Comparison of ENCODE assay signal across 8 cellular contexts in genomic region chr7:92448185-92448747, GRCh38. TPM values are rescaled to one million over a fixed set of nuclear protein-coding genes. Genes with fewer than 3 reads are reported as not detected.
DNase-seq lines count a peak whose midpoint lies in the region; ATAC-seq and TF ChIP-seq lines count a peak whose summit lies in the region.

No MANE protein-coding gene starts in this region.

- TF ChIP-seq POLR2A in sigmoid colon (IDR thresholded peaks at IDR 0.05), result no peak

- peaks cover 8% of the 10 kb centered on the region; the same call in 1 of the 2 replicates for H3F3A ChIP-seq in GM23338 (replicated peaks; ENCODE audit: low read depth)
- peaks cover 22% of the 10 kb centered on the region for H3F3A ChIP-seq in SU-DHL-6 (ENCODE audit: insufficient read depth)

- H3K36me3 ChIP-seq in GM23338 (ENCODE audit: insufficient read depth) (peaks cover 29% of the 10 kb centered on the region), Karpas-422 (ENCODE audit: insufficient read depth, low read length) (peaks cover 18% of the 10 kb centered on the region), SU-DHL-6 (ENCODE audit: low read length) (peaks cover 12% of the 10 kb centered on the region; the same call in 1 of the 2 replicates), sigmoid colon (peaks cover 6 to 36% (median 17%) of the 10 kb centered on the region in 4 donors)

- peaks cover 9% of the 10 kb centered on the region for H3K4me1 Mint-ChIP-seq in GM23338

- H3K4me3 ChIP-seq in GM23338 (peak overlapping the region; percentile 60), Karpas-422 (ENCODE audit: low read length) (peak overlapping the region; percentile 95), SU-DHL-6 (ENCODE audit: insufficient read depth, low read length, poor library complexity, severe bottlenecking) (peak overlapping the region; percentile 89), sigmoid colon (peak overlapping the region; percentile 93 to 97 (median 94))

- H3K4me1 ChIP-seq in GM23338 (ENCODE audit: insufficient read depth) (no peaks in the 10 kb centered on the region; the same call in 1 of the 2 replicates), Karpas-422 (ENCODE audit: low read length) (peaks cover 18% of the 10 kb centered on the region), sigmoid colon (peaks cover 0 to 11% (median 8%) of the 10 kb centered on the region in 4 donors)

- 0 to 1% methylated on average over 11 of the region's 11 CpGs for WGBS in sigmoid colon, 2 donors

- H4K20me1 ChIP-seq in GM23338 (replicated peaks; ENCODE audit: insufficient read depth) (peaks cover 9% of the 10 kb centered on the region), Karpas-422 (ENCODE audit: insufficient read depth, low read depth, low read length) (no peaks in the 10 kb centered on the region), SU-DHL-6 (ENCODE audit: low read depth, low read length) (no peaks in the 10 kb centered on the region)

- no peaks in the 10 kb centered on the region for H3K27me3 ChIP-seq in GM23338 (ENCODE audit: insufficient read depth)
- H3K27me3 ChIP-seq in Karpas-422 (ENCODE audit: low read length), result no peaks in the 10 kb centered on the region
- H3K27me3 ChIP-seq in SU-DHL-6 (ENCODE audit: low read length), result no peaks in the 10 kb centered on the region
- no peaks in the 10 kb centered on the region for H3K27me3 ChIP-seq in sigmoid colon

- ATAC-seq in GM23338, result peak; percentile 22

- no peaks in the 10 kb centered on the region; the same call in 1 of the 2 replicates for H3K9me2 ChIP-seq in GM23338 (ENCODE audit: insufficient read depth)
- no peaks in the 10 kb centered on the region for H3K9me2 ChIP-seq in Karpas-422 (replicated peaks; ENCODE audit: insufficient read depth, low read length)
- H3K9me2 ChIP-seq in SU-DHL-6 (replicated peaks; ENCODE audit: insufficient read depth, low read length), result no peaks in the 10 kb centered on the region

- no peak for TF ChIP-seq EP300 in sigmoid colon (IDR thresholded peaks at IDR 0.05)

- H2AFZ ChIP-seq in GM23338 (peak overlapping the region; percentile 11; the same call in 1 of the 2 replicates), Karpas-422 (ENCODE audit: low read length) (peak overlapping the region; percentile 91), SU-DHL-6 (ENCODE audit: low read depth, low read length, severe bottlenecking) (peak overlapping the region; percentile 99)

- peak; percentile 39 to 47 for TF ChIP-seq CTCF in GM23338 (conservative IDR thresholded peaks at IDR 0.05; ENCODE audit: low read depth in 2 of 2)
- peak; percentile 89 for TF ChIP-seq CTCF in SU-DHL-6 (IDR thresholded peaks at IDR 0.05; ENCODE audit: insufficient read depth, low read length, poor library complexity, severe bottlenecking)
- TF ChIP-seq CTCF in sigmoid colon (IDR thresholded peaks at IDR 0.05), result peak in 1 of 4 experiments; percentile 18

- H3K4me3 Mint-ChIP-seq in GM23338, result peak overlapping the region; percentile 83

- peak; percentile 48 for DNase-seq in GM03348 (ENCODE audit: low spot score)
- DNase-seq in GM23338 (ENCODE audit: low spot score), result peak; percentile 58
- peak; percentile 83 for DNase-seq in Karpas-422
- DNase-seq in amniotic epithelial cell (ENCODE audit: low read depth), result peak; percentile 63
- peak; percentile 22 for DNase-seq in hepatic stellate cell (ENCODE audit: low spot score)
- DNase-seq in sigmoid colon, result peak; percentile 74
- no peak for DNase-seq in ecto neural progenitor cell (ENCODE audit: low spot score)

- H3K27ac ChIP-seq in GM23338 (ENCODE audit: low read depth), result no peak overlapping the region
- H3K27ac ChIP-seq in Karpas-422 (ENCODE audit: low read length), result peak overlapping the region; percentile 80
- peak overlapping the region; percentile 78 for H3K27ac ChIP-seq in SU-DHL-6 (ENCODE audit: low read depth, low read length)
- peak overlapping the region; percentile 93 to 99 (median 97) for H3K27ac ChIP-seq in sigmoid colon

- H3K79me2 ChIP-seq in GM23338 (replicated peaks; ENCODE audit: insufficient read depth) (peaks cover 16% of the 10 kb centered on the region), Karpas-422 (ENCODE audit: low read length) (peaks cover 18% of the 10 kb centered on the region), SU-DHL-6 (ENCODE audit: insufficient read depth, low read length) (no peaks in the 10 kb centered on the region)

- peaks cover 45% of the 10 kb centered on the region for H3K36me3 Mint-ChIP-seq in GM23338 (ENCODE audit: low read depth)

- H3K9me3 ChIP-seq in Karpas-422 (ENCODE audit: low read length) (no peaks in the 10 kb centered on the region), SU-DHL-6 (ENCODE audit: insufficient read depth, low read length) (no peaks in the 10 kb centered on the region), sigmoid colon (no peaks in the 10 kb centered on the region)

- H3K27ac Mint-ChIP-seq in GM23338, result peak overlapping the region; percentile 13; the same call in 1 of the 2 replicates

- H3K9ac ChIP-seq in Karpas-422 (ENCODE audit: low read length) (peak overlapping the region; percentile 99), SU-DHL-6 (ENCODE audit: low read length) (peak overlapping the region; percentile 93)

- no peaks in the 10 kb centered on the region for H3K9me3 Mint-ChIP-seq in GM23338

- H3K4me2 ChIP-seq in GM23338 (peak overlapping the region; percentile 81), Karpas-422 (ENCODE audit: low read depth, low read length, poor library complexity, severe bottlenecking) (peak overlapping the region; percentile 98), SU-DHL-6 (ENCODE audit: low read depth, low read length, poor library complexity, severe bottlenecking) (peak overlapping the region; percentile 86)

- intact Hi-C loops in sigmoid colon (cut with DNase I), result loop anchor here (2.0 to 5.0 kb wide), 4 partner anchors 201 to 1186 kb away; partner anchors contain the start of genes CYP51A1, FZD1 and LRRD1

- H3K27me3 Mint-ChIP-seq in GM23338 (ENCODE audit: insufficient read depth, low read depth, poor library complexity), result no peaks in the 10 kb centered on the region

TF ChIP-seq in GM23338, 12 proteins besides CTCF, POLR2A, EP300 and RAD21 (continues in another document):
- no peak for TF ChIP-seq NANOG (IDR thresholded peaks at IDR 0.05; ENCODE audit: borderline replicate concordance)
- TF ChIP-seq POLR2AphosphoS5 (IDR thresholded peaks at IDR 0.05; ENCODE audit: low read depth), result no peak
- TF ChIP-seq EZH2phosphoT487 (IDR thresholded peaks at IDR 0.05; ENCODE audit: unreplicated experiment), result no peak

RNA-seq across cellular contexts. Expression of gene GATAD1, which starts 1.0 kb away (rescaled TPM):
- total RNA-seq in GM23338 (2014; rRNA removed; shearing (Covaris generic)), result 27.9 and 30.8 TPM in 2 replicates
- polyA plus RNA-seq in GM23338 (2016; fragmentation: Nextera tagmentation; extraction: Ambion mirVana) (15.1 and 15.4 TPM in 2 replicates), sigmoid colon (10 to 100 TPM; 14.8 to 16.8 (median 15.0) TPM)
- total RNA-seq in Karpas-422 (2014; rRNA removed; shearing (Covaris generic); ENCODE audit: low replicate concordance), result 36.3 and 36.6 TPM in 2 replicates
- 10 to 100 TPM; 26.5 to 57.1 (median 47.7) TPM for total RNA-seq in sigmoid colon

RNA-seq across cellular contexts. Expression of gene ERVW-1, which starts 29.5 kb away (rescaled TPM):
- 0.07 TPM in 1 of 2 replicates, not detected in the other for total RNA-seq in GM23338 (2014; rRNA removed; shearing (Covaris generic))
- polyA plus RNA-seq in GM23338 (2016; fragmentation: Nextera tagmentation; extraction: Ambion mirVana) (not detected in 2 replicates), sigmoid colon (under 1 TPM in 1 of 3 donors, not detected in 2; 0.03 TPM)
- not detected in 2 replicates for total RNA-seq in Karpas-422 (2014; rRNA removed; shearing (Covaris generic); ENCODE audit: low replicate concordance)
- not detected for total RNA-seq in sigmoid colon

Comparison
In these comparisons a context has a peak if more than half of its experiments do, and no peak if none do; other contexts are left out.
1. H2AFZ ChIP-seq: peak in every context shown above with its lines; median percentile 99 in SU-DHL-6; 91 in Karpas-422; 11 in GM23338.